In the genomic region with DNA sequence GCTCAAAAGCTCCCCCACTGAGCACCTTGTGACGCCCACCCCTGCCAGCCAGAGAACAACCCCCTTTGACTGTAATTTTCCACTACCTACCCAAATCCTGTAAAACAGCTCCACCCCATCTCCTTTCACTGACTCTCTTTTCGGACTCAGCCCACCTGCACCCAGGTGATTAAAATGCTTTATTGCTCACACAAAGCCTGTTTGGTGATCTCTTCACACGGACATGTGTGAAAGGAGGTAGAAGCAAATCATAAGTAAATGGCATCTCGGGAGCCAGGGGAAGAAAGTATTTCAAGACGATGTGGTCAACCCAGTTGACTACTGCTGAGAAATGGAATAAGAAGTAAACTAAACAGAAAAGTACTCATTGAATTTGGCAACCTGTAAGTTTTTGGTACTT, we compare ENCODE assay signal across 25 cellular contexts. TPM values are rescaled to one million over a fixed set of nuclear protein-coding genes. Genes with fewer than 3 reads are reported as not detected.
A peak's percentile ranks its signal among the peaks of the same experiment; 100 is the strongest.
DNase-seq lines count a peak whose midpoint lies in the region; ATAC-seq, FAIRE-seq and TF ChIP-seq lines count a peak whose summit lies in the region.
"Had no signal": no experiment of that assay in that cellular context is flagged by ENCODE, and none has a peak within 500 bp of the region (broad histone marks: within the 10 kb centered on the region; RNA-seq: fewer than 3 reads in every experiment).

No MANE protein-coding gene starts in this region.

- intact Hi-C loops in left colon (cut with DNase I, micrococcal nuclease): no loop called here
- intact Hi-C loops in kidney (cut with DNase I): no loop called here
- intact Hi-C loops in activated CD8-positive, alpha-beta T cell treated with anti-CD3 and anti-CD28 coated beads for 36 hours (cut with micrococcal nuclease): no loop called here

- FAIRE-seq in kidney (lab: Jason Lieb, UNC): no peak
- FAIRE-seq: A204.1, G401.6, GM12891, HepG2 had no signal

- H3K4me1 ChIP-seq in HUES48 (ENCODE audit: control insufficient read depth, insufficient read depth, low read length) (peaks cover 15% of the 10 kb centered on the region), kidney (ENCODE audit: control insufficient read depth in 1 of 2, insufficient read depth in 1 of 2, low read depth in 1 of 2, low read length in 2 of 2) (no peaks in the 10 kb centered on the region)
- H3K4me1 ChIP-seq: BE2C had no signal

- no peak overlapping the region for H3K4me3 Mint-ChIP-seq in WTC11
- H3K4me3 Mint-ChIP-seq in activated CD8-positive, alpha-beta T cell treated with anti-CD3 and anti-CD28 coated beads for 36 hours: no peak overlapping the region
- H3K4me3 Mint-ChIP-seq: CD4-positive, CD25-positive, alpha-beta regulatory T cell; CD8-positive, alpha-beta memory T cell; IgD-negative memory B cell had no signal

- no peaks in the 10 kb centered on the region for H3K27me3 ChIP-seq in HUES48 (ENCODE audit: control insufficient read depth, insufficient read depth, low read length)
- H3K27me3 ChIP-seq: BE2C had no signal

- H3K9ac ChIP-seq in HUES48 (ENCODE audit: low read depth, low read length) (peak overlapping the region; percentile 54), kidney (ENCODE audit: low read length in 2 of 2) (no peak overlapping the region)
- H3K9ac ChIP-seq: GM23248 had no signal

- DNase-seq in WTC11 (ENCODE audit: low spot score): peak; percentile 43
- DNase-seq in left colon: no peak
- no peak for DNase-seq in NCI-H1092 treated with DMSO at 0.1 percent for 48 hours (lab: John Stamatoyannopoulos, UW)
- no peak for DNase-seq in kidney
- no peak for DNase-seq in activated CD8-positive, alpha-beta T cell treated with anti-CD3 and anti-CD28 coated beads for 36 hours
- DNase-seq: ACHN; BE2C; C1 segment of cervical spinal cord; CD4-positive, CD25-positive, alpha-beta regulatory T cell; CD8-positive, alpha-beta memory T cell; COR-L47; DMS 273 treated with DMSO at 0.1 percent for 48 hours; DMS53; DND-41; EL; GM23248; H7; KBM-7 had no signal

- peaks cover 7% of the 10 kb centered on the region for H3K4me1 Mint-ChIP-seq in WTC11
- H3K4me1 Mint-ChIP-seq in activated CD8-positive, alpha-beta T cell treated with anti-CD3 and anti-CD28 coated beads for 36 hours (ENCODE audit: low read depth): no peaks in the 10 kb centered on the region
- H3K4me1 Mint-ChIP-seq: CD4-positive, CD25-positive, alpha-beta regulatory T cell; CD8-positive, alpha-beta memory T cell; IgD-negative memory B cell had no signal

- H3K4me3 ChIP-seq in HUES48 (ENCODE audit: low read depth, low read length) (peak overlapping the region; percentile 52), iPS-11a (ENCODE audit: low read depth, low read length) (peak overlapping the region; percentile 6), kidney (ENCODE audit: low read length in 2 of 2) (no peak overlapping the region)
- H3K4me3 ChIP-seq: GM23248 had no signal

- H3K27ac Mint-ChIP-seq in WTC11: no peak overlapping the region
- H3K27ac Mint-ChIP-seq in activated CD8-positive, alpha-beta T cell treated with anti-CD3 and anti-CD28 coated beads for 36 hours: no peak overlapping the region
- H3K27ac Mint-ChIP-seq: CD4-positive, CD25-positive, alpha-beta regulatory T cell; CD8-positive, alpha-beta memory T cell; IgD-negative memory B cell had no signal

- ATAC-seq in WTC11: peak; percentile 60; the same call in 1 of the 2 replicates
- no peak for ATAC-seq in left colon
- no peak for ATAC-seq in activated CD8-positive, alpha-beta T cell treated with anti-CD3 and anti-CD28 coated beads for 36 hours
- ATAC-seq: HepG2 had no signal

- TF ChIP-seq CTCF in WTC11 (IDR thresholded peaks at IDR 0.05) (no peak), kidney (IDR thresholded peaks at IDR 0.05; ENCODE audit: borderline replicate concordance, extremely low read depth, insufficient read depth) (no peak)
- TF ChIP-seq CTCF in activated CD8-positive, alpha-beta T cell treated with anti-CD3 and anti-CD28 coated beads for 36 hours (IDR thresholded peaks at IDR 0.05): no peak

- CTCF ChIA-PET in WTC11 (lab: Charles Lee): interaction anchor here (0.9 kb wide), 1 partner anchor 17 kb away, joined by 3 read pairs; no protein-coding TSS in a partner anchor
- CTCF ChIA-PET in activated CD8-positive, alpha-beta T cell treated with anti-CD3 and anti-CD28 coated beads for 36 hours (lab: Charles Lee): no interaction called here

- H3K27ac ChIP-seq in HUES48 (ENCODE audit: low read depth, low read length): peak overlapping the region; percentile 75
- H3K27ac ChIP-seq in kidney (ENCODE audit: low read depth in 2 of 2, low read length in 2 of 2): no peak overlapping the region
- H3K27ac ChIP-seq: GM23248 had no signal

- H3K27me3 Mint-ChIP-seq in WTC11 (ENCODE audit: low read depth): peaks cover 5% of the 10 kb centered on the region; the same call in 1 of the 2 replicates
- H3K27me3 Mint-ChIP-seq in activated CD8-positive, alpha-beta T cell treated with anti-CD3 and anti-CD28 coated beads for 36 hours: peaks cover 22% of the 10 kb centered on the region

- H3K9me3 Mint-ChIP-seq in WTC11: peaks cover 31% of the 10 kb centered on the region
- H3K9me3 Mint-ChIP-seq in activated CD8-positive, alpha-beta T cell treated with anti-CD3 and anti-CD28 coated beads for 36 hours: peaks cover 4% of the 10 kb centered on the region

- H3K9me3 ChIP-seq in HUES48 (ENCODE audit: control insufficient read depth, insufficient read depth, low read length) (no peaks in the 10 kb centered on the region; the same call in 1 of the 2 replicates), kidney (ENCODE audit: control insufficient read depth in 1 of 2, low read length in 2 of 2) (no peaks in the 10 kb centered on the region)
- H3K9me3 ChIP-seq: BE2C had no signal

- POLR2A ChIA-PET in WTC11 (lab: Charles Lee): no interaction called here
- POLR2A ChIA-PET in activated CD8-positive, alpha-beta T cell treated with anti-CD3 and anti-CD28 coated beads for 36 hours (lab: Charles Lee): no interaction called here

- H3K36me3 Mint-ChIP-seq in WTC11: peaks cover 30% of the 10 kb centered on the region
- H3K36me3 Mint-ChIP-seq in activated CD8-positive, alpha-beta T cell treated with anti-CD3 and anti-CD28 coated beads for 36 hours (ENCODE audit: low read depth): no peaks in the 10 kb centered on the region
- H3K36me3 Mint-ChIP-seq: CD4-positive, CD25-positive, alpha-beta regulatory T cell; CD8-positive, alpha-beta memory T cell; IgD-negative memory B cell had no signal

- no peaks in the 10 kb centered on the region for H3K36me3 ChIP-seq in HUES48 (ENCODE audit: control insufficient read depth, insufficient read depth, low read length)
- H3K36me3 ChIP-seq in kidney (ENCODE audit: control insufficient read depth in 1 of 2, insufficient read depth in 2 of 2, low read length in 2 of 2): no peaks in the 10 kb centered on the region
- H3K36me3 ChIP-seq: BE2C had no signal

TF ChIP-seq in WTC11, 78 proteins besides CTCF, POLR2A, EP300 and RAD21 (continues in another document):
- no peak for TF ChIP-seq ZNF423 (CRISPR knock-in tag; IDR thresholded peaks at IDR 0.05)
- no peak for TF ChIP-seq EMX1 (CRISPR knock-in tag; IDR thresholded peaks at IDR 0.05)
- TF ChIP-seq TCF7 (CRISPR knock-in tag; IDR thresholded peaks at IDR 0.05; ENCODE audit: low read depth): no peak
- TF ChIP-seq ZNF263 (CRISPR knock-in tag; IDR thresholded peaks at IDR 0.05; ENCODE audit: low read depth): no peak
- TF ChIP-seq, protein P1, sequence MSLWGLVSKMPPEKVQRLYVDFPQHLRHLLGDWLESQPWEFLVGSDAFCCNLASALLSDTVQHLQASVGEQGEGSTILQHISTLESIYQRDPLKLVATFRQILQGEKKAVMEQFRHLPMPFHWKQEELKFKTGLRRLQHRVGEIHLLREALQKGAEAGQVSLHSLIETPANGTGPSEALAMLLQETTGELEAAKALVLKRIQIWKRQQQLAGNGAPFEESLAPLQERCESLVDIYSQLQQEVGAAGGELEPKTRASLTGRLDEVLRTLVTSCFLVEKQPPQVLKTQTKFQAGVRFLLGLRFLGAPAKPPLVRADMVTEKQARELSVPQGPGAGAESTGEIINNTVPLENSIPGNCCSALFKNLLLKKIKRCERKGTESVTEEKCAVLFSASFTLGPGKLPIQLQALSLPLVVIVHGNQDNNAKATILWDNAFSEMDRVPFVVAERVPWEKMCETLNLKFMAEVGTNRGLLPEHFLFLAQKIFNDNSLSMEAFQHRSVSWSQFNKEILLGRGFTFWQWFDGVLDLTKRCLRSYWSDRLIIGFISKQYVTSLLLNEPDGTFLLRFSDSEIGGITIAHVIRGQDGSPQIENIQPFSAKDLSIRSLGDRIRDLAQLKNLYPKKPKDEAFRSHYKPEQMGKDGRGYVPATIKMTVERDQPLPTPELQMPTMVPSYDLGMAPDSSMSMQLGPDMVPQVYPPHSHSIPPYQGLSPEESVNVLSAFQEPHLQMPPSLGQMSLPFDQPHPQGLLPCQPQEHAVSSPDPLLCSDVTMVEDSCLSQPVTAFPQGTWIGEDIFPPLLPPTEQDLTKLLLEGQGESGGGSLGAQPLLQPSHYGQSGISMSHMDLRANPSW (CRISPR knock-in tag; conservative IDR thresholded peaks at IDR 0.05; ENCODE audit: low read depth): no peak
- TF ChIP-seq, protein P2, sequence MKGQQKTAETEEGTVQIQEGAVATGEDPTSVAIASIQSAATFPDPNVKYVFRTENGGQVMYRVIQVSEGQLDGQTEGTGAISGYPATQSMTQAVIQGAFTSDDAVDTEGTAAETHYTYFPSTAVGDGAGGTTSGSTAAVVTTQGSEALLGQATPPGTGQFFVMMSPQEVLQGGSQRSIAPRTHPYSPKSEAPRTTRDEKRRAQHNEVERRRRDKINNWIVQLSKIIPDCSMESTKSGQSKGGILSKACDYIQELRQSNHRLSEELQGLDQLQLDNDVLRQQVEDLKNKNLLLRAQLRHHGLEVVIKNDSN (CRISPR knock-in tag; IDR thresholded peaks at IDR 0.05): no peak

RNA-seq across cellular contexts. Expression of a gene that starts 11.2 kb away (rescaled TPM):
- total RNA-seq in WTC11 (2021): 148 to 173 TPM (median 149 TPM) in 3 replicates
- total RNA-seq in left colon: 100 to 1,000 TPM; 108 to 119 TPM
- 140 TPM for total RNA-seq in kidney
- 45.4 TPM for polyA plus RNA-seq in kidney (ENCODE audit: insufficient read depth, low read depth, low replicate concordance)
- total RNA-seq in activated CD8-positive, alpha-beta T cell treated with anti-CD3 and anti-CD28 coated beads for 36 hours: 1 to 10 TPM; 3.1 to 3.9 TPM

RNA-seq across cellular contexts. Expression of a gene that starts 29.1 kb away (rescaled TPM):
- total RNA-seq in WTC11 (2021) (3.4 to 3.9 TPM (median 3.5 TPM) in 3 replicates), left colon (1 to 10 TPM; 1.0 to 2.4 TPM), kidney (4.4 TPM)
- polyA plus RNA-seq in kidney (ENCODE audit: insufficient read depth, low read depth, low replicate concordance): 1.8 TPM
- total RNA-seq in activated CD8-positive, alpha-beta T cell treated with anti-CD3 and anti-CD28 coated beads for 36 hours: 1 to 10 TPM; 2.1 to 2.3 TPM

Comparison
In these comparisons a context has a peak if more than half of its experiments do, and no peak if none do; other contexts are left out.
1. H3K4me3 ChIP-seq: peak in HUES48 (single experiment) and iPS-11a (single experiment); none in kidney (0 of 2).
2. RNA of a gene that starts 11.2 kb away (total RNA-seq): 148 to 173 TPM in WTC11, 140 TPM in kidney (single experiment) and 108 to 119 TPM in left colon; 3.1 to 3.9 TPM in activated CD8-positive, alpha-beta T cell treated with anti-CD3 and anti-CD28 coated beads for 36 hours; every median in the first group is over 10 times any median in the second.